ENCODE assay signal across 27 cellular contexts in genomic region chr1:28878796-28879195, GRCh38. TPM values are rescaled to one million over a fixed set of nuclear protein-coding genes. Genes with fewer than 3 reads are reported as not detected.
DNase-seq lines count a peak whose midpoint lies in the region; ATAC-seq, FAIRE-seq and TF ChIP-seq lines count a peak whose summit lies in the region.
"Had no signal": no experiment of that assay in that cellular context is flagged by ENCODE, and none has a peak within 500 bp of the region (broad histone marks: within the 10 kb centered on the region; RNA-seq: fewer than 3 reads in every experiment).

No MANE protein-coding gene starts in this region.

- no peak overlapping the region for H3K18ac ChIP-seq in H1 (ENCODE audit: extremely low read depth, low read length)

- CTCF ChIA-PET in HepG2 (lab: Yijun Ruan, JAX; ENCODE audit: low intra/inter-chr PET ratio, low total read pairs): no interaction called here
- CTCF ChIA-PET in H1 (lab: Charles Lee; ENCODE audit: partially characterized antibody): interaction anchor here (1.0 to 10.9 kb wide), 10 partner anchors 9 to 153 kb away, joined by 3 to 207 read pairs (median 42); no protein-coding TSS in a partner anchor

- FAIRE-seq in HepG2 (lab: Jason Lieb, UNC): no peak
- FAIRE-seq in H1 (lab: Jason Lieb, UNC): no peak
- FAIRE-seq: A204.1, GM12878, GM12892, GM18507 had no signal

- TF ChIP-seq RAD21 in HepG2 (CRISPR knock-in tag; IDR thresholded peaks at IDR 0.05): no peak
- TF ChIP-seq RAD21 in H1 (IDR thresholded peaks at IDR 0.05 in 1 of 2, conservative IDR thresholded peaks at IDR 0.05 in 1 of 2; ENCODE audit: low read depth in 2 of 2, low read length in 2 of 2): no peak

- H2AK5ac ChIP-seq in H1 (ENCODE audit: low read depth, low read length): peak overlapping the region; percentile 32; the same call in 1 of the 2 replicates

- H3K27ac ChIP-seq in HepG2 (ENCODE audit: extremely low read length, insufficient read depth, low read length) (no peak overlapping the region), right lobe of liver (no peak overlapping the region), H1 (ENCODE audit: low read depth, low read length) (no peak overlapping the region), epithelial cell of prostate (no peak overlapping the region), foreskin keratinocyte (no peak overlapping the region)
- H3K27ac ChIP-seq: BLaER1 had no signal

- H3K4me2 ChIP-seq in HepG2 (ENCODE audit: low read depth, low read length) (peak overlapping the region; percentile 32; the same call in 1 of the 2 replicates), H1 (ENCODE audit: insufficient read depth in 1 of 2, low read depth in 2 of 2, low read length in 2 of 2) (no peak overlapping the region)
- H3K4me2 ChIP-seq: BLaER1 had no signal

- no peak overlapping the region for H3K56ac ChIP-seq in H1 (replicated peaks; ENCODE audit: insufficient read length, low read depth, low read length)

- intact Hi-C loops in HepG2 (cut with micrococcal nuclease; ENCODE audit: unreplicated experiment): loop anchor here (5.0 to 10.0 kb wide), 2 partner anchors 236 to 364 kb away; partner anchors contain the start of gene TAF12
- intact Hi-C loops in right lobe of liver (cut with DNase I): loop anchor here in 1 of 2 donors (5.0 kb wide), 1 partner anchor 91 kb away; no protein-coding TSS in a partner anchor

- ATAC-seq in HepG2 (no peak), right lobe of liver (no peak), foreskin keratinocyte (peak; percentile 21), GM21381 (IDR thresholded peaks at IDR 0.05; ENCODE audit: unreplicated experiment) (no peak)
- ATAC-seq: GM12878 had no signal

- no peak overlapping the region for H3K14ac ChIP-seq in H1 (ENCODE audit: insufficient read length)

- H2BK15ac ChIP-seq in H1 (ENCODE audit: low read length): peak overlapping the region; percentile 6; the same call in 1 of the 2 replicates

- H3K27me3 ChIP-seq in HepG2 (ENCODE audit: control insufficient read depth in 1 of 2, insufficient read depth in 2 of 2, low read length in 2 of 2) (no peaks in the 10 kb centered on the region; a peak in 1 of 5 replicates), right lobe of liver (no peaks in the 10 kb centered on the region), H1 (replicated peaks in 1 of 4; ENCODE audit: control insufficient read depth in 3 of 4, extremely low read depth in 1 of 4, insufficient read depth in 3 of 4, low read length in 3 of 4) (no peaks in the 10 kb centered on the region), foreskin keratinocyte (peaks cover 7% of the 10 kb centered on the region)
- H3K27me3 ChIP-seq: BE2C, BLaER1 had no signal

- peak overlapping the region; percentile 54 for H2BK120ac ChIP-seq in H1 (replicated peaks; ENCODE audit: low read depth, low read length)

- H3K4me3 ChIP-seq in HepG2 (replicated peaks in 1 of 3; ENCODE audit: insufficient read depth in 1 of 3, low read depth in 2 of 3, low read length in 3 of 3): no peak overlapping the region
- no peak overlapping the region for H3K4me3 ChIP-seq in right lobe of liver
- no peak overlapping the region for H3K4me3 ChIP-seq in H1 (ENCODE audit: extremely low read depth in 1 of 4, insufficient read depth in 2 of 4, low read depth in 3 of 4, low read length in 4 of 4)
- H3K4me3 ChIP-seq: BLaER1, GM12878 had no signal

- H4K91ac ChIP-seq in H1 (replicated peaks; ENCODE audit: insufficient read length, low read length): peak overlapping the region; percentile 65

- in situ Hi-C loops in HepG2 (cut with HindIII; ENCODE audit: extremely low pct_ligation_motif_present, low pct_unique_long_range_greater_than_20kb): loop anchor here (5.0 kb wide), 1 partner anchor 91 kb away; no protein-coding TSS in a partner anchor

- no TSS peak for BruUV-seq in HepG2 (replicated peaks; lab: Mats Ljungman, UMichigan)

- H3K9me3 ChIP-seq in HepG2 (ENCODE audit: low read length) (no peaks in the 10 kb centered on the region), right lobe of liver (no peaks in the 10 kb centered on the region), H1 (ENCODE audit: insufficient read depth in 2 of 2, low read depth in 1 of 2, low read length in 1 of 2) (no peaks in the 10 kb centered on the region)
- H3K9me3 ChIP-seq: BE2C, BLaER1 had no signal

- H2AFZ ChIP-seq in HepG2 (ENCODE audit: low read length): peak overlapping the region; percentile 5
- H2AFZ ChIP-seq in H1 (ENCODE audit: low read length): no peak overlapping the region

- no peaks in the 10 kb centered on the region for H3K23me2 ChIP-seq in H1 (ENCODE audit: low read depth, low read length)

- TF ChIP-seq EP300 in HepG2 (IDR thresholded peaks at IDR 0.05; ENCODE audit: low read depth in 2 of 2, low read length in 2 of 2) (no peak), HepG2 (CRISPR knock-in tag; IDR thresholded peaks at IDR 0.05; ENCODE audit: borderline replicate concordance) (no peak), H1 (IDR thresholded peaks at IDR 0.05; ENCODE audit: borderline replicate concordance in 1 of 2, low read depth in 2 of 2, low read length in 2 of 2) (no peak)

- no peak for DNase-seq in HepG2 (ENCODE audit: low spot score)
- no peak for DNase-seq in right lobe of liver
- DNase-seq in H1 (ENCODE audit: low read depth in 1 of 2, low spot score in 2 of 2): no peak
- peak; percentile 12 for DNase-seq in epithelial cell of prostate (ENCODE audit: low read depth, low spot score)
- DNase-seq in foreskin keratinocyte: peak; percentile 26 to 66
- DNase-seq in NOMO-1 treated with DMSO at 0.1 percent for 48 hours (lab: John Stamatoyannopoulos, UW; ENCODE audit: unreplicated experiment): no peak
- DNase-seq in NCI-H1417 treated with DMSO at 0.1 percent for 48 hours (lab: John Stamatoyannopoulos, UW): no peak
- DNase-seq: 8988T; ACHN; BE2C; C1 segment of cervical spinal cord; CD4-positive, alpha-beta memory T cell; CD4-positive, CD25-positive, alpha-beta regulatory T cell; CD8-positive, alpha-beta memory T cell; COR-L47; DMS 273 treated with DMSO at 0.1 percent for 48 hours; DMS153; DMS79; DND-41; EL; GDM1 had no signal

- H4K8ac ChIP-seq in H1 (ENCODE audit: extremely low read depth, insufficient read depth, low read length): no peak overlapping the region

- H2BK5ac ChIP-seq in H1 (ENCODE audit: low read depth, low read length): no peak overlapping the region

- no peak for TF ChIP-seq POLR2A in HepG2 (IDR thresholded peaks at IDR 0.05; ENCODE audit: insufficient read depth in 1 of 2, low read depth in 2 of 2, low read length in 2 of 2)
- no peak for TF ChIP-seq POLR2A in right lobe of liver (IDR thresholded peaks at IDR 0.05)
- TF ChIP-seq POLR2A in H1 (IDR thresholded peaks at IDR 0.05; ENCODE audit: control extremely low read depth in 1 of 2, low read depth in 2 of 2, low read length in 2 of 2): no peak

- TF ChIP-seq CTCF in HepG2 (CRISPR knock-in tag; IDR thresholded peaks at IDR 0.05) (no peak), right lobe of liver (IDR thresholded peaks at IDR 0.05) (no peak), H1 (IDR thresholded peaks at IDR 0.05; ENCODE audit: control extremely low read depth in 1 of 3, insufficient read depth in 1 of 3, low read depth in 1 of 3, low read length in 3 of 3) (no peak), foreskin keratinocyte (conservative IDR thresholded peaks at IDR 0.05) (no peak)

- WGBS in HepG2 (ENCODE audit: low lambda C conversion rate): 14% methylated on average over 4 of the region's 4 CpGs
- WGBS in right lobe of liver (ENCODE audit: insufficient coverage, low coverage, low lambda C conversion rate, missing lambda C conversion rate): 86% methylated on average over 4 of the region's 4 CpGs
- WGBS in H1 (ENCODE audit: extremely low coverage in 1 of 2, insufficient coverage in 1 of 2, insufficient read length in 1 of 2, insufficient replicate concordance in 2 of 2, low coverage in 1 of 2, low lambda C conversion rate in 2 of 2, missing lambda C conversion rate in 1 of 2), 2 experiments: 89% methylated on average over 4 of the region's 4 CpGs; no CpG with 5 or more reads in 1 of the 2 experiments

- no peak overlapping the region for H4K5ac ChIP-seq in H1 (ENCODE audit: insufficient read length, low read depth, low read length)

- H3K79me1 ChIP-seq in H1 (ENCODE audit: low read depth, low read length): no peaks in the 10 kb centered on the region

- no peak overlapping the region for H3K23ac ChIP-seq in H1 (ENCODE audit: insufficient read length)

- H2BK12ac ChIP-seq in H1 (ENCODE audit: low read depth, low read length): no peak overlapping the region

- H2BK20ac ChIP-seq in H1 (ENCODE audit: low read length): no peak overlapping the region

- H3K79me2 ChIP-seq in HepG2 (ENCODE audit: insufficient read depth, low read length) (no peaks in the 10 kb centered on the region), H1 (ENCODE audit: control insufficient read depth in 1 of 2, insufficient read depth in 2 of 2, low read length in 2 of 2) (no peaks in the 10 kb centered on the region)

- no peak overlapping the region for H3K9ac ChIP-seq in HepG2 (ENCODE audit: insufficient read depth, low read depth, low read length)
- no peak overlapping the region for H3K9ac ChIP-seq in H1 (replicated peaks in 1 of 4; ENCODE audit: extremely low read depth in 1 of 4, low read depth in 3 of 4, low read length in 3 of 4)
- H3K9ac ChIP-seq: BLaER1 had no signal

- peaks cover 38% of the 10 kb centered on the region for H3K4me1 ChIP-seq in HepG2 (ENCODE audit: insufficient read depth, low read length)
- peaks cover 0 to 8% (median 3%) of the 10 kb centered on the region in 4 donors for H3K4me1 ChIP-seq in right lobe of liver
- peaks cover 5 to 8% (median 7%) of the 10 kb centered on the region in 4 experiments; a peak in 6 of 7 replicates for H3K4me1 ChIP-seq in H1 (replicated peaks in 1 of 4; ENCODE audit: control insufficient read depth in 3 of 4, insufficient read depth in 4 of 4, low read length in 3 of 4)
- no peaks in the 10 kb centered on the region for H3K4me1 ChIP-seq in foreskin keratinocyte
- H3K4me1 ChIP-seq: BE2C had no signal

- no peak overlapping the region for H3K4ac ChIP-seq in H1 (replicated peaks; ENCODE audit: insufficient read length, low read depth, low read length)

- no peaks in the 10 kb centered on the region for H3K36me3 ChIP-seq in HepG2 (replicated peaks in 1 of 2; ENCODE audit: control insufficient read depth in 1 of 2, insufficient read depth in 2 of 2, low read length in 2 of 2)
- no peaks in the 10 kb centered on the region for H3K36me3 ChIP-seq in right lobe of liver
- H3K36me3 ChIP-seq in H1 (ENCODE audit: control insufficient read depth in 2 of 4, insufficient read depth in 4 of 4, low read length in 3 of 4): no peaks in the 10 kb centered on the region
- H3K36me3 ChIP-seq: BE2C, BLaER1 had no signal

- POLR2A ChIA-PET in HepG2 (lab: Yijun Ruan, JAX): no interaction called here
- POLR2A ChIA-PET in H1 (lab: Charles Lee; ENCODE audit: partially characterized antibody): interaction anchor here (1.2 to 3.0 kb wide), 2 partner anchors 297 to 370 kb away, joined by 4 to 8 read pairs; no protein-coding TSS in a partner anchor

- H4K20me1 ChIP-seq in HepG2 (ENCODE audit: insufficient read depth, low read length) (no peaks in the 10 kb centered on the region), H1 (replicated peaks in 1 of 2; ENCODE audit: control insufficient read depth in 1 of 2, insufficient read depth in 2 of 2, low read length in 2 of 2) (no peaks in the 10 kb centered on the region)
- H4K20me1 ChIP-seq: BLaER1 had no signal

RNA-seq across cellular contexts. Expression of gene EPB41, which starts 35.6 kb away (rescaled TPM):
- 34.5 and 51.4 TPM in 2 replicates for total RNA-seq in HepG2 (2016; rRNA removed; fragmentation: Illumina TruSeq; extraction: Trizol)
- total RNA-seq in HepG2 (2016; cell fraction: cytosol; rRNA removed; fragmentation: Illumina TruSeq; extraction: Trizol; ENCODE audit: low read depth): 9.0 and 9.5 TPM in 2 replicates
- 34.2 and 48.2 TPM in 2 replicates for total RNA-seq in HepG2 (2016; cell fraction: insoluble cytoplasmic fraction; rRNA removed; fragmentation: Illumina TruSeq; extraction: Trizol)
- 15.6 and 16.3 TPM in 2 replicates for total RNA-seq in HepG2 (2016; cell fraction: membrane; rRNA removed; fragmentation: Illumina TruSeq; extraction: Trizol)
- total RNA-seq in HepG2 (2016; cell fraction: nucleus; rRNA removed; fragmentation: Illumina TruSeq; extraction: Trizol): 27.9 and 32.7 TPM in 2 replicates
- 38.5 and 46.7 TPM in 2 replicates for polyA plus RNA-seq in HepG2 (2011; rRNA removed)
- polyA plus RNA-seq in HepG2 (2011; cell fraction: cytosol; rRNA removed): 23.2 and 32.0 TPM in 2 replicates
- 25.8 and 30.0 TPM in 2 replicates for polyA plus RNA-seq in HepG2 (2011; cell fraction: nucleus; rRNA removed)
- polyA plus RNA-seq in HepG2 (2012): 22.0 and 22.4 TPM in 2 replicates
- 0.94 and 1.2 TPM in 2 replicates for polyA plus RNA-seq in HepG2 (2016; cell fraction: cytosol; fragmentation: Illumina TruSeq; extraction: Trizol; ENCODE audit: low read depth)
- polyA plus RNA-seq in HepG2 (2016; cell fraction: insoluble cytoplasmic fraction; fragmentation: Illumina TruSeq; extraction: Trizol; ENCODE audit: low read depth): 30.5 and 31.1 TPM in 2 replicates
- 4.9 and 5.6 TPM in 2 replicates for polyA plus RNA-seq in HepG2 (2016; cell fraction: membrane; fragmentation: Illumina TruSeq; extraction: Trizol; ENCODE audit: low read depth)
- polyA plus RNA-seq in HepG2 (2016; cell fraction: nucleus; fragmentation: Illumina TruSeq; extraction: Trizol; ENCODE audit: insufficient read depth, low read depth): 29.4 and 29.5 TPM in 2 replicates
- 24.7 and 34.0 TPM in 2 replicates for polyA minus RNA-seq in HepG2 (2011; rRNA and poly(A)+ RNA removed; ENCODE audit: low replicate concordance)
- polyA minus RNA-seq in HepG2 (2011; cell fraction: cytosol; rRNA and poly(A)+ RNA removed): 34.3 and 35.4 TPM in 2 replicates
- 56.5 and 61.2 TPM in 2 replicates for polyA minus RNA-seq in HepG2 (2011; cell fraction: nucleus; rRNA and poly(A)+ RNA removed)
- 10 to 100 TPM; 35.3 to 58.7 (median 49.2) TPM for total RNA-seq in right lobe of liver
- 106 and 109 TPM in 2 replicates for total RNA-seq in H1 (2021; fragmentation: NEBNext Ultra II Directional; extraction: Animal tissue kit (Norgen Biotek cat#: 25700))
- 35.5 and 36.7 TPM in 2 replicates for polyA plus RNA-seq in H1 (2011; rRNA removed)
- polyA plus RNA-seq in H1 (2011; cell fraction: cytosol; rRNA removed): 58.6 TPM
- polyA plus RNA-seq in H1 (2011; cell fraction: nucleus; rRNA removed): 36.4 TPM
- polyA plus RNA-seq in H1 (2012, experiment 1 of 2): 50.2 to 77.7 TPM (median 59.5 TPM) in 4 replicates
- polyA plus RNA-seq in H1 (2012, experiment 2 of 2): 5.6 TPM
- polyA plus RNA-seq in H1 (2013, experiment 1 of 2): 46.2 TPM
- 48.2 TPM for polyA plus RNA-seq in H1 (2013, experiment 2 of 2)
- polyA minus RNA-seq in H1 (2011; rRNA and poly(A)+ RNA removed): 75.8 and 125 TPM in 2 replicates
- 71.1 TPM for polyA minus RNA-seq in H1 (2011; cell fraction: cytosol; rRNA and poly(A)+ RNA removed)
- polyA minus RNA-seq in H1 (2011; cell fraction: nucleus; rRNA and poly(A)+ RNA removed): 81.0 TPM
- 16.1 and 16.8 TPM in 2 replicates for total RNA-seq in foreskin keratinocyte
- polyA plus RNA-seq in foreskin keratinocyte: 3.3 and 3.7 TPM in 2 replicates

Comparison
In these comparisons a context has a peak if more than half of its experiments do, and no peak if none do; other contexts are left out.
1. DNase-seq: peak in epithelial cell of prostate (single experiment) and foreskin keratinocyte (2 of 2); none in HepG2 (single experiment), right lobe of liver (0 of 3), H1 (0 of 2), NOMO-1 treated with DMSO at 0.1 percent for 48 hours (single experiment) and NCI-H1417 treated with DMSO at 0.1 percent for 48 hours (single experiment).